32 cellular contexts compared by ENCODE assay signal in genomic region chr1:215728206-215728605, GRCh38.
"Had no signal": no experiment of that assay in that cellular context is flagged by ENCODE, and none has a peak within 500 bp of the region (broad histone marks: within the 10 kb centered on the region; RNA-seq: fewer than 3 reads in every experiment).

No MANE protein-coding gene starts in this region.

- H3K27ac ChIP-seq: KMS-11, Peyer's patch, RWPE1, SJCRH30, VCaP had no signal

- H3K4me1 Mint-ChIP-seq: activated CD4-positive, alpha-beta T cell treated with anti-CD3 and anti-CD28 coated beads for 36 hours; activated naive CD4-positive, alpha-beta T cell treated with anti-CD3 and anti-CD28 coated beads, Interleukin-2, amount 50 U/mL, for 24 hours; brain; central memory CD8-positive, alpha-beta T cell had no signal

- H3K4me2 ChIP-seq: KMS-11, SK-N-SH had no signal

- DNase-seq: activated CD4-positive, alpha-beta T cell treated with anti-CD3 and anti-CD28 coated beads for 36 hours; activated CD4-positive, CD25-positive, alpha-beta regulatory T cell; activated CD8-positive, alpha-beta memory T cell treated with anti-CD3 and anti-CD28 coated beads, Interleukin-2, amount 50 U/mL, for 48 hours; activated CD8-positive, alpha-beta T cell treated with anti-CD3 and anti-CD28 coated beads, Interleukin-2, amount 10 ng/mL, durations not matched to agents 7 days and 5 days; activated effector memory CD4-positive, alpha-beta T cell treated with Interleukin-2 at 50 U/mL for 16 hours; activated naive CD4-positive, alpha-beta T cell; activated T-cell treated with anti-CD3 and anti-CD28 coated beads, Interleukin-2, amount 50 U/mL, for 1 hour; amniotic stem cell; MM.1S; NCI-H1105 treated with DMSO at 0.1 percent for 48 hours; NCI-H1436 treated with DMSO at 0.1 percent for 48 hours; NCI-H187; NCI-H2081; NCI-H2171; NCI-H226; NCI-H526; NCI-H774; NK-92 treated with Interleukin-12 subunit alpha and Interleukin-12 subunit beta, amount 100 ng/mL, for 24 hours; OCI-M1; Peyer's patch; Right ventricle myocardium superior; SK-N-SH; T-helper 1 cell had no signal

- H3K4me3 ChIP-seq: Peyer's patch, SJCRH30 had no signal

- H3K27ac Mint-ChIP-seq: activated CD4-positive, alpha-beta T cell treated with anti-CD3 and anti-CD28 coated beads for 36 hours; activated CD8-positive, alpha-beta T cell treated with anti-CD3 and anti-CD28 coated beads, Interleukin-2, amount 10 ng/mL, durations not matched to agents 7 days and 5 days; activated naive CD4-positive, alpha-beta T cell treated with anti-CD3 and anti-CD28 coated beads, Interleukin-2, amount 50 U/mL, for 24 hours; activated T-helper 1 cell treated with anti-CD3 and anti-CD28 coated beads, Interleukin-12 subunit alpha, Interleukin-12 subunit beta, Interleukin-2, Interleukin-4 antibody, amounts not matched to agents 30 ng/mL and 10 ng/mL and 1 ng/mL, durations not matched to agents 14 hours and 24 hours and 36 hours; brain had no signal

- H3K36me3 Mint-ChIP-seq: activated naive CD4-positive, alpha-beta T cell treated with anti-CD3 and anti-CD28 coated beads, Interleukin-2, amount 50 U/mL, for 24 hours; brain had no signal

- H3K9ac ChIP-seq: KMS-11, SK-N-SH had no signal

- ATAC-seq: activated CD4-positive, alpha-beta T cell treated with anti-CD3 and anti-CD28 coated beads for 36 hours; activated CD8-positive, alpha-beta T cell treated with anti-CD3 and anti-CD28 coated beads, Interleukin-2, amount 10 ng/mL, durations not matched to agents 7 days and 5 days had no signal

- H3K27me3 ChIP-seq: Peyer's patch, SJCRH30 had no signal

- H3K4me1 ChIP-seq: Peyer's patch, SJCRH30 had no signal

- H3K27me3 Mint-ChIP-seq: activated CD4-positive, alpha-beta T cell treated with anti-CD3 and anti-CD28 coated beads for 36 hours; activated naive CD4-positive, alpha-beta T cell treated with anti-CD3 and anti-CD28 coated beads, Interleukin-2, amount 50 U/mL, for 24 hours; brain; central memory CD8-positive, alpha-beta T cell had no signal

- H3K9me3 ChIP-seq: Peyer's patch, SJCRH30, SK-N-SH had no signal

- H3K36me3 ChIP-seq: Peyer's patch, SJCRH30 had no signal

- H3K4me3 Mint-ChIP-seq: activated CD4-positive, alpha-beta T cell treated with anti-CD3 and anti-CD28 coated beads for 36 hours; activated CD8-positive, alpha-beta T cell treated with anti-CD3 and anti-CD28 coated beads, Interleukin-2, amount 10 ng/mL, durations not matched to agents 7 days and 5 days; activated naive CD4-positive, alpha-beta T cell treated with anti-CD3 and anti-CD28 coated beads, Interleukin-2, amount 50 U/mL, for 24 hours; activated T-helper 1 cell treated with anti-CD3 and anti-CD28 coated beads, Interleukin-12 subunit alpha, Interleukin-12 subunit beta, Interleukin-2, Interleukin-4 antibody, amounts not matched to agents 30 ng/mL and 10 ng/mL and 1 ng/mL, durations not matched to agents 14 hours and 24 hours and 36 hours; brain; central memory CD8-positive, alpha-beta T cell had no signal

- H3K9me2 ChIP-seq: SK-N-SH had no signal

- FAIRE-seq: astrocyte had no signal

- H3K9me3 Mint-ChIP-seq: activated naive CD4-positive, alpha-beta T cell treated with anti-CD3 and anti-CD28 coated beads, Interleukin-2, amount 50 U/mL, for 24 hours had no signal
